In the genomic region with DNA sequence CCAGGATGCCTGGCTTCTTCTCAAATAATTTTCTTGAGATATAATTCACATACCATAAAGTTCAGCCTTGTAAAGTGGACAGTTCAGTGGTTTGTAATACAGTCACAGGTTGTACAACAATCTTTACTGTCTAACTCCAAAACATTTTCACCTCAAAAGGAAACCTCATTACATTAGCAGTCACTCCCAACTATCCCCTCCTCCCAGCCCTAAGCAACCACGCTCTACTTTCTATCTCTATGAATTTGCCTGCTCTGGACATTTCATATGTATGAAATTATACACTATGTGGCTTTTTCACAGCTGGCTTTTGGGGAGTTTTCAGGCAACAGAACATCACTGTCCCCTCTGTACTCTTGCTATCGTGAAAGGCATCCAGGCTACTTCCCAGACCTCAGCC, we compare ENCODE assay signal across 14 cellular contexts.
DNase-seq lines count a peak whose midpoint lies in the region; ATAC-seq and TF ChIP-seq lines count a peak whose summit lies in the region.
"Had no signal": no experiment of that assay in that cellular context is flagged by ENCODE, and none has a peak within 500 bp of the region (broad histone marks: within the 10 kb centered on the region; RNA-seq: fewer than 3 reads in every experiment).

No MANE protein-coding gene starts in this region.

- H3K27me3 ChIP-seq in HL-60 (ENCODE audit: insufficient read depth, poor library complexity, severe bottlenecking) = no peaks in the 10 kb centered on the region
- H3K27me3 ChIP-seq: sigmoid colon had no signal

- H3K4me3 ChIP-seq in HL-60 (replicated peaks; ENCODE audit: insufficient read depth, low read length) = no peak overlapping the region
- H3K4me3 ChIP-seq: sigmoid colon had no signal

- H3K27ac ChIP-seq in HL-60 (replicated peaks) = peak overlapping the region; percentile 87
- H3K27ac ChIP-seq: sigmoid colon had no signal

- DNase-seq in HL-60 (ENCODE audit: low read depth in 1 of 2, low spot score in 1 of 2) = no peak
- DNase-seq in fibroblast of peridontal ligament (ENCODE audit: extremely low read depth) = peak; percentile 6
- no peak for DNase-seq in DMS79 treated with DMSO at 0.1 percent for 48 hours (lab: John Stamatoyannopoulos, UW)
- no peak for DNase-seq in globus pallidus (ENCODE audit: low spot score)
- DNase-seq in NCI-H2227 treated with DMSO at 0.1 percent for 48 hours (lab: John Stamatoyannopoulos, UW) = no peak
- DNase-seq in AG20443 (ENCODE audit: low spot score) = no peak
- DNase-seq: amniotic stem cell; COR-L47; naive thymus-derived CD4-positive, alpha-beta T cell; NCI-H1105; NCI-H510A treated with DMSO at 0.1 percent for 48 hours; sigmoid colon had no signal

- TF ChIP-seq CTCF in HL-60 (IDR thresholded peaks at IDR 0.05; ENCODE audit: insufficient read depth, low read length) = no peak

- ATAC-seq in GM19324 (IDR thresholded peaks at IDR 0.05; ENCODE audit: low FRiP score, unreplicated experiment) (peak; percentile 3), GM21786 (IDR thresholded peaks at IDR 0.05; ENCODE audit: unreplicated experiment) (peak; percentile 7)
